Comparison of ENCODE assay signal across 13 cellular contexts in the genomic region with DNA sequence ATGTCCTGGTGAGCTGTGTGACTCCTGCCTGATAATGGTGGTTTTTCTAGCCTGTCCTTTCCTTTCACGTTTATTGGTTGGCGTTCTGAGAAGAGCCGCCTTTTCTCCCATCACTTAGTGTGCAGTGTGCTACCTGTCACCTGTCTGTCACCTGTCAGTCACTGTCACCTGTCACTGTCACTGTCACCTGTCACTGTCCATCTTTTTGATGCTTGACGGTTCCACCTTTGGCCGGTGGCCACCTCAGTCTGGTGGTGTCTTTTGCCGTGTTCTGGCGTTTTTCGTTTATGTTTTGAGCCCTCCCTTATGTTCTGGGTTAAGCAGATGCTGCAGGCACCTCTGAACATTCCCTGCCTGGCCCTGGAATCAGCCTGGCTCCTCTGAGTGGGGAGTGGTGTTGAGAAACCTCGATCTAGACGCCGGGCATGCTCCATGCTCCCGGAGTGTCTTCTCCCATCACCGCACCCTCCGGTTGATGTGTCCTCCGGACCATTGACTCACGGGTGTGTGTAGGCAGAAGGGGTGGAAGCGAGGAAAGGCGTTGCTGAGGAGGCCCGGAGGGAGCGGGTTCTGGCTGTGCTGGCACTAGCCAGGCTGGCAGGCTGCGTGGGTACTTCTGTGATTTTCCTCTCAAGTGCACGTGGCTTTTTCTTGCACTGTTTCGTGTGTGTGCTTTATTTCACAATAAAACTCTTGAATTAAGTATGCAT. TPM values are rescaled to one million over a fixed set of nuclear protein-coding genes. Genes with fewer than 3 reads are reported as not detected.
DNase-seq lines count a peak whose midpoint lies in the region; ATAC-seq and TF ChIP-seq lines count a peak whose summit lies in the region.
"Had no signal": no experiment of that assay in that cellular context is flagged by ENCODE, and none has a peak within 500 bp of the region (broad histone marks: within the 10 kb centered on the region; RNA-seq: fewer than 3 reads in every experiment).

No MANE protein-coding gene starts in this region.

- H3K9me3 ChIP-seq in SJSA1 (replicated peaks) = no peaks in the 10 kb centered on the region
- no peaks in the 10 kb centered on the region for H3K9me3 ChIP-seq in colonic mucosa
- H3K9me3 ChIP-seq: stomach had no signal

- TF ChIP-seq CTCF in colonic mucosa (IDR thresholded peaks at IDR 0.05) (peak; percentile 9), neural crest cell (conservative IDR thresholded peaks at IDR 0.05) (no peak)

- no peak for ATAC-seq in GM19467 (IDR thresholded peaks at IDR 0.05; ENCODE audit: unreplicated experiment)
- no peak for ATAC-seq in GM19463 (IDR thresholded peaks at IDR 0.05; ENCODE audit: unreplicated experiment)
- no peak for ATAC-seq in GM21717 (IDR thresholded peaks at IDR 0.05; ENCODE audit: unreplicated experiment)

- H3K36me3 ChIP-seq in SJSA1 (peaks cover 47% of the 10 kb centered on the region), colonic mucosa (peaks cover 9% of the 10 kb centered on the region)

- H3K27ac ChIP-seq in SJSA1 = peak overlapping the region; percentile 92; the same call in 1 of the 2 replicates
- no peak overlapping the region for H3K27ac ChIP-seq in colonic mucosa
- H3K27ac ChIP-seq: stomach had no signal

- no peaks in the 10 kb centered on the region for H3K36me3 Mint-ChIP-seq in neural crest cell (ENCODE audit: low read depth)

- DNase-seq in Daoy (ENCODE audit: low read depth) (peak; percentile 37), SJSA1 (ENCODE audit: low read depth in 1 of 2, low spot score in 2 of 2) (no peak), colonic mucosa (no peak), neural crest cell (ENCODE audit: low read depth, low spot score) (no peak), mesenteric fat pad (ENCODE audit: low spot score) (no peak)
- DNase-seq: activated CD8-positive, alpha-beta memory T cell treated with anti-CD3 and anti-CD28 coated beads for 24 hours; NCI-H1048; stomach had no signal

- H3K27me3 ChIP-seq in SJSA1 (replicated peaks) (no peaks in the 10 kb centered on the region), colonic mucosa (no peaks in the 10 kb centered on the region)
- H3K27me3 ChIP-seq: stomach had no signal

- intact Hi-C loops in colonic mucosa (cut with DNase I) = no loop called here

- H3K4me3 ChIP-seq in SJSA1 (no peak overlapping the region; the same call in 1 of the 2 replicates), colonic mucosa (no peak overlapping the region)
- H3K4me3 ChIP-seq: stomach had no signal

- no peak overlapping the region for H3K9ac ChIP-seq in colonic mucosa (ENCODE audit: low read depth in 2 of 2, low read length in 2 of 2)

- no peaks in the 10 kb centered on the region for H3K27me3 Mint-ChIP-seq in neural crest cell (ENCODE audit: low read depth)

- H3K4me1 ChIP-seq in SJSA1 (replicated peaks) (peaks cover 17% of the 10 kb centered on the region), colonic mucosa (no peaks in the 10 kb centered on the region)
- H3K4me1 ChIP-seq: stomach had no signal

- H3K9me3 Mint-ChIP-seq in neural crest cell = no peaks in the 10 kb centered on the region
- H3K9me3 Mint-ChIP-seq: activated naive CD4-positive, alpha-beta T cell treated with anti-CD3 and anti-CD28 coated beads for 36 hours; CD8-positive, alpha-beta T cell had no signal

- H3K27ac Mint-ChIP-seq in neural crest cell (ENCODE audit: unreplicated experiment) = no peak overlapping the region
- H3K27ac Mint-ChIP-seq: activated naive CD4-positive, alpha-beta T cell treated with anti-CD3 and anti-CD28 coated beads for 36 hours; CD8-positive, alpha-beta T cell had no signal

- peak overlapping the region; percentile 16 for H3K4me3 Mint-ChIP-seq in neural crest cell
- H3K4me3 Mint-ChIP-seq: activated naive CD4-positive, alpha-beta T cell treated with anti-CD3 and anti-CD28 coated beads for 36 hours; CD8-positive, alpha-beta T cell had no signal

- H3K4me1 Mint-ChIP-seq in neural crest cell = peaks cover 19% of the 10 kb centered on the region

RNA-seq across cellular contexts. Expression of gene DTYMK, which starts 20.7 kb away (rescaled TPM):
- total RNA-seq in Daoy (2014; rRNA removed; shearing (Covaris generic)) = 105 and 141 TPM in 2 replicates
- 115 and 177 TPM in 2 replicates for total RNA-seq in SJSA1 (2014; rRNA removed; shearing (Covaris generic))
- total RNA-seq in colonic mucosa (100 to 1,000 TPM in 1 of 2 donors, 10 to 100 TPM in 1; 22.6 to 106 TPM), neural crest cell (98.7 and 108 TPM in 2 replicates), mesenteric fat pad (22.1 TPM)

RNA-seq across cellular contexts. Expression of gene ATG4B, which starts 28.4 kb away (rescaled TPM):
- total RNA-seq in Daoy (2014; rRNA removed; shearing (Covaris generic)) = 72.9 and 92.6 TPM in 2 replicates
- total RNA-seq in SJSA1 (2014; rRNA removed; shearing (Covaris generic)) = 80.9 and 105 TPM in 2 replicates
- total RNA-seq in colonic mucosa (100 to 1,000 TPM in 1 of 2 donors, 10 to 100 TPM in 1; 72.4 to 119 TPM), neural crest cell (112 TPM in 2 replicates), mesenteric fat pad (50.4 TPM)

RNA-seq across cellular contexts. Expression of gene THAP4, which starts 28.9 kb away (rescaled TPM):
- total RNA-seq in Daoy (2014; rRNA removed; shearing (Covaris generic)) = 45.7 and 46.5 TPM in 2 replicates
- total RNA-seq in SJSA1 (2014; rRNA removed; shearing (Covaris generic)) = 50.3 and 54.9 TPM in 2 replicates
- total RNA-seq in colonic mucosa = 10 to 100 TPM; 66.6 to 68.0 TPM
- total RNA-seq in neural crest cell = 59.1 and 60.9 TPM in 2 replicates
- total RNA-seq in mesenteric fat pad = 48.7 TPM

RNA-seq across cellular contexts. Expression of gene ING5, which starts 36.0 kb away (rescaled TPM):
- total RNA-seq in Daoy (2014; rRNA removed; shearing (Covaris generic)) = 12.0 and 21.0 TPM in 2 replicates
- total RNA-seq in SJSA1 (2014; rRNA removed; shearing (Covaris generic)) = 20.5 and 23.2 TPM in 2 replicates
- total RNA-seq in colonic mucosa (10 to 100 TPM; 18.3 to 44.2 TPM), neural crest cell (61.9 and 63.4 TPM in 2 replicates), mesenteric fat pad (29.1 TPM)
